Comparison of ENCODE assay signal across 12 cellular contexts in the genomic region with DNA sequence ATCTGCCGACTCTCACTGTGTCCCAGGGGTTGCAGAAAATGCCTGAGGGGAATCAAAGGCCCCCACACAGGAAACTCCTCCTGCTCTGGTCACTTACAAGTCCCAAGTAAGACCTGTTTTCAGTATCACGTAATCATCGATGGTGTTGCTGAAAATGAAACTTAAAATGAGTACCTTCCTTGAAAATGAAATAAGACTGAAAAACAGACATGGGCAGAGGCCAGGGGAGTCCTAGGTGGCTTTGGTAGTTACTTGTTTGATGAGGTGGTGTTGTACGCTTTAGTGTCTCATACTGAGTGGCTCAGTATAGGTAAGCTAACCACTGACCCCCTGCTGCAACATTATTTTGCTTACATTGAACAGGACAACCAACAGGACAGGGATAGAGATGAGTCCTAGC. TPM values are rescaled to one million over a fixed set of nuclear protein-coding genes. Genes with fewer than 3 reads are reported as not detected.
DNase-seq lines count a peak whose midpoint lies in the region; ATAC-seq and FAIRE-seq lines count a peak whose summit lies in the region.
"Had no signal": no experiment of that assay in that cellular context is flagged by ENCODE, and none has a peak within 500 bp of the region (broad histone marks: within the 10 kb centered on the region; RNA-seq: fewer than 3 reads in every experiment).

No MANE protein-coding gene starts in this region.

- no peak overlapping the region for H3K27ac ChIP-seq in Karpas-422 (ENCODE audit: low read length)
- H3K27ac ChIP-seq: uterus had no signal

- H3K36me3 ChIP-seq in H7 (replicated peaks; ENCODE audit: control insufficient read depth, insufficient read depth, low read length): no peaks in the 10 kb centered on the region
- H3K36me3 ChIP-seq in Karpas-422 (ENCODE audit: insufficient read depth, low read length): no peaks in the 10 kb centered on the region
- H3K36me3 ChIP-seq: uterus had no signal

- DNase-seq in GM18507 (ENCODE audit: extremely low spot score, insufficient read length, low read depth) (peak; percentile 36), NCI-H345 treated with DMSO at 0.1 percent for 48 hours (lab: John Stamatoyannopoulos, UW; ENCODE audit: unreplicated experiment) (no peak), H7 (no peak), Karpas-422 (no peak), NCI-H1417 treated with DMSO at 0.1 percent for 48 hours (lab: John Stamatoyannopoulos, UW) (no peak)
- DNase-seq: Caco-2, T-cell, uterus had no signal

- peaks cover 2% of the 10 kb centered on the region; the same call in 1 of the 2 replicates for H3K4me1 ChIP-seq in Karpas-422 (ENCODE audit: low read length)
- H3K4me1 ChIP-seq: Caco-2, uterus had no signal

- H3K4me3 ChIP-seq in H7 (ENCODE audit: insufficient read depth, low read depth, low read length): no peak overlapping the region
- H3K4me3 ChIP-seq in Karpas-422 (ENCODE audit: low read length): no peak overlapping the region
- H3K4me3 ChIP-seq: uterus had no signal

- peak; percentile 85 for FAIRE-seq in GM18507 (lab: Jason Lieb, UNC)
- FAIRE-seq: endometrium had no signal

- ATAC-seq in GM19395 (IDR thresholded peaks at IDR 0.05; ENCODE audit: unreplicated experiment) (peak; percentile 95), HG02798 (IDR thresholded peaks at IDR 0.05; ENCODE audit: poor library complexity, unreplicated experiment) (peak; percentile 93), HG03460 (IDR thresholded peaks at IDR 0.05; ENCODE audit: unreplicated experiment) (peak; percentile 89)
- ATAC-seq: T-cell had no signal

- no peak overlapping the region for H3K4me2 ChIP-seq in Karpas-422 (ENCODE audit: low read depth, low read length, poor library complexity, severe bottlenecking)

- no peak overlapping the region for H3K9ac ChIP-seq in Karpas-422 (ENCODE audit: low read length)

- no peaks in the 10 kb centered on the region for H3K79me2 ChIP-seq in Karpas-422 (ENCODE audit: low read length)

- no peaks in the 10 kb centered on the region for H4K20me1 ChIP-seq in Karpas-422 (ENCODE audit: insufficient read depth, low read depth, low read length)

- no peaks in the 10 kb centered on the region for H3K9me2 ChIP-seq in Karpas-422 (replicated peaks; ENCODE audit: insufficient read depth, low read length)

- H3K27me3 ChIP-seq in H7 (ENCODE audit: control insufficient read depth, insufficient read depth, low read length): no peaks in the 10 kb centered on the region
- no peaks in the 10 kb centered on the region for H3K27me3 ChIP-seq in Karpas-422 (ENCODE audit: low read length)
- H3K27me3 ChIP-seq: uterus had no signal

- no peaks in the 10 kb centered on the region for H3K9me3 ChIP-seq in Karpas-422 (ENCODE audit: low read length)
- H3K9me3 ChIP-seq: Caco-2, uterus had no signal

- H2AFZ ChIP-seq in Karpas-422 (ENCODE audit: low read length): no peak overlapping the region

RNA-seq across cellular contexts. Expression of a gene that starts 43.0 kb away (rescaled TPM):
- 58.0 and 60.7 TPM in 2 replicates for total RNA-seq in H7 (2014; rRNA removed; shearing (Covaris generic))
- 73.4 and 99.4 TPM in 2 replicates for total RNA-seq in Karpas-422 (2014; rRNA removed; shearing (Covaris generic); ENCODE audit: low replicate concordance)
